8 cellular contexts compared by ENCODE assay signal in genomic region chr19:45467456-45468158, GRCh38. TPM values are rescaled to one million over a fixed set of nuclear protein-coding genes. Genes with fewer than 3 reads are reported as not detected.
A peak's percentile ranks its signal among the peaks of the same experiment; 100 is the strongest.
DNase-seq lines count a peak whose midpoint lies in the region; ATAC-seq and TF ChIP-seq lines count a peak whose summit lies in the region.

Gene FOSB, plus strand, starts transcription at chr19:45467996. Its CDS starts 591 bp downstream, at chr19:45468587.

- ATAC-seq in GM18861 (IDR thresholded peaks at IDR 0.05; ENCODE audit: unreplicated experiment) (peak; percentile 32), HG03159 (IDR thresholded peaks at IDR 0.05; ENCODE audit: unreplicated experiment) (peak; percentile 39)
- peak; percentile 24 for ATAC-seq in activated CD4-positive, alpha-beta T cell treated with anti-CD3 and anti-CD28 coated beads for 36 hours

- peak within 1 kb of the TSS; percentile 78 for H3K4me3 Mint-ChIP-seq in activated CD4-positive, alpha-beta T cell treated with anti-CD3 and anti-CD28 coated beads for 36 hours
- H3K4me3 Mint-ChIP-seq in chondrocyte (ENCODE audit: unreplicated experiment) = peak within 1 kb of the TSS; percentile 89

- TF ChIP-seq CTCF in chondrocyte (IDR thresholded peaks at IDR 0.05) = peak; percentile 65

- peak within 1 kb of the TSS; percentile 74 for H2AFZ ChIP-seq in ACC112 (ENCODE audit: low read length, unreplicated experiment)

- no peaks in the 10 kb centered on the region for H3K9me3 Mint-ChIP-seq in activated CD4-positive, alpha-beta T cell treated with anti-CD3 and anti-CD28 coated beads for 36 hours (ENCODE audit: low read depth)
- H3K9me3 Mint-ChIP-seq in chondrocyte (ENCODE audit: low read depth) = no peaks in the 10 kb centered on the region

- CTCF ChIA-PET in activated CD4-positive, alpha-beta T cell treated with anti-CD3 and anti-CD28 coated beads for 36 hours (lab: Charles Lee) = interaction anchor here (0.6 to 4.8 kb wide), 14 partner anchors 9 to 290 kb away, joined by 3 to 57 read pairs (median 4); partner anchors contain the start of gene TRAPPC6A

- POLR2A ChIA-PET in activated CD4-positive, alpha-beta T cell treated with anti-CD3 and anti-CD28 coated beads for 36 hours (lab: Charles Lee) = interaction anchor here (0.6 to 3.3 kb wide), 18 partner anchors 9 to 832 kb away, joined by 3 to 26 read pairs (median 4); partner anchors contain the start of genes QPCTL and SNRPD2

- H3K27me3 Mint-ChIP-seq in activated CD4-positive, alpha-beta T cell treated with anti-CD3 and anti-CD28 coated beads for 36 hours = peaks cover 7% of the 10 kb centered on the region
- H3K27me3 Mint-ChIP-seq in chondrocyte (ENCODE audit: low read depth) = no peaks in the 10 kb centered on the region

- no peaks in the 10 kb centered on the region for H3K27me3 ChIP-seq in ACC112 (ENCODE audit: insufficient read depth, low read length)

- DNase-seq in NCI-H345 treated with DMSO at 0.1 percent for 48 hours (lab: John Stamatoyannopoulos, UW; ENCODE audit: unreplicated experiment) (peak; percentile 82), chondrocyte (ENCODE audit: low spot score) (peak; percentile 98), kidney tubule cell (ENCODE audit: low spot score) (peak; percentile 96)
- peak; percentile 96 for DNase-seq in activated CD4-positive, alpha-beta T cell treated with anti-CD3 and anti-CD28 coated beads for 36 hours
- peak; percentile 84 to 92 for DNase-seq in stimulated activated CD4-positive, alpha-beta T cell treated with anti-CD3 and anti-CD28 coated beads, Interleukin-1b, Interleukin-23, amount 100 ng/mL, for 1 hour (ENCODE audit: low read depth in 2 of 2)

- peak within 1 kb of the TSS; percentile 79 for H3K4me3 ChIP-seq in ACC112 (ENCODE audit: low read depth, low read length)

- intact Hi-C loops in activated CD4-positive, alpha-beta T cell treated with anti-CD3 and anti-CD28 coated beads for 36 hours (cut with DNase I, micrococcal nuclease) = loop anchor here (1.0 to 5.0 kb wide), 9 partner anchors 12 to 1645 kb away; partner anchors contain the start of genes CLPTM1 (in 1 of the 2), MARK4 (in 1 of the 2), RELB (in 1 of the 2) and VASP (in 1 of the 2)

- H3K36me3 ChIP-seq in ACC112 (ENCODE audit: insufficient read depth, low read length) = no peaks in the 10 kb centered on the region

- no peaks in the 10 kb centered on the region for H3K79me2 ChIP-seq in ACC112 (ENCODE audit: control insufficient read depth, insufficient read depth, low read length, unreplicated experiment)

- H3K27ac Mint-ChIP-seq in activated CD4-positive, alpha-beta T cell treated with anti-CD3 and anti-CD28 coated beads for 36 hours = peak within 1 kb of the TSS; percentile 86
- H3K27ac Mint-ChIP-seq in chondrocyte (ENCODE audit: unreplicated experiment) = peak within 1 kb of the TSS; percentile 97

- peak within 1 kb of the TSS; percentile 91 for H3K27ac ChIP-seq in ACC112 (ENCODE audit: low read depth, low read length)

- peaks cover 26% of the 10 kb centered on the region for H3K4me1 Mint-ChIP-seq in activated CD4-positive, alpha-beta T cell treated with anti-CD3 and anti-CD28 coated beads for 36 hours
- peaks cover 29% of the 10 kb centered on the region for H3K4me1 Mint-ChIP-seq in chondrocyte (ENCODE audit: low read depth)

- peaks cover 20% of the 10 kb centered on the region for H3K36me3 Mint-ChIP-seq in activated CD4-positive, alpha-beta T cell treated with anti-CD3 and anti-CD28 coated beads for 36 hours (ENCODE audit: low read depth)
- H3K36me3 Mint-ChIP-seq in chondrocyte (ENCODE audit: low read depth) = peaks cover under 1% of the 10 kb centered on the region

- H3K4me1 ChIP-seq in ACC112 (ENCODE audit: control insufficient read depth, insufficient read depth, low read length, unreplicated experiment) = no peaks in the 10 kb centered on the region

RNA-seq across cellular contexts. Expression of gene FOSB, which starts in this region (rescaled TPM):
- 1 to 10 TPM; 7.3 to 7.7 TPM for total RNA-seq in activated CD4-positive, alpha-beta T cell treated with anti-CD3 and anti-CD28 coated beads for 36 hours
- 25.5 to 50.9 TPM (median 43.8 TPM) in 3 replicates for total RNA-seq in chondrocyte

Comparison
In these comparisons a context has a peak if more than half of its experiments do, and no peak if none do; other contexts are left out.
1. Peak in every context shown above with its lines: DNase-seq, ATAC-seq, H3K4me3 ChIP-seq and H3K27ac ChIP-seq.